Comparison of ENCODE assay signal across 1 cellular context in the genomic region with DNA sequence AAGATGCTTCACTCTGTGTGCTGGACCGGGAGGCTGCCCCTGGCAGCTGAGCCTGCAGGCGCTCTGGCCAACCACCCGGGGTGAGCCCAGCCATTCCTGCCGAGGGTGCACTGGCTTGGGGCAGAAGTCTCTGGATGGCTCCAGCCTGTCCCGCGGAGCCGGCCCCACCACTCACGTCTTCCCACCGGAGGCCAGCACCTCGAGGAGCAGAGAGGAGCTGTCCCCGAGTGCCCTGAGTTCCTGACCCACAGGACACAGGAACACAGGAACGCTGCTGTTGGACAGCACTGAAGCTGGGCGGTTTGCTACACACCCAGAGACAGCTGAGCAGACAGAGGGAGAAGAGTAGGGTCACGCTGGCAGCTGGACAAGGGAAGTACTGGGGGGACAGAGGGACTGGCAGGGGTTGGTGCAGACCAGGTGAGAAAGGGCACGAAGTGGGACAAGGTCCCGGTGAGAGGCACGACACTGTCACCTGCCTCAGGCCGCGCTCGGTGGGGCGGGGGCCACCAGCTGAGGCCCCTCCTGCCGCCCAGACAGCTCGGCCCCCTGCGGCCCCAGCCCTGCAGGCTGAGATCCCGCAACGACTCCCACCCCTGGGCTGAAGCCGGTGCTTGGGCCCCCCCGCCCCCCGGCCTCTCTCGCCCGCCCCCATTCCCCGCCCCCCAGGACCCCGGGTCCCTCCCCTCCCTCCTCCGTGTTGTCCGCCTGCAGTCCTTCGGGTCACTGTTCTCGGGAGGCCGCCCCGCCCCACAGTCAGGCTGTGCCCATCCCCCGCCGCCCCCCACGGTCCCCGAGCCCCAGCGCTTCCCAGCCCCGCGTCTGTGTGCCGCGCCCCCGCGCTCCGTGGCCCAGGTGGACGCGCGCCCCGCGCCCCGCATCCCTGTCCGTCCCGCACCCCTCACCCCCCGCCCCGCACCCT.
TF ChIP-seq lines count a peak whose summit lies in the region.

No MANE protein-coding gene starts in this region.

TF ChIP-seq in HepG2, 621 proteins besides CTCF, POLR2A, EP300 and RAD21 (continued from another document):
- TF ChIP-seq RNF219 (CRISPR knock-in tag; IDR thresholded peaks at IDR 0.05), result no peak
- TF ChIP-seq, protein P1, sequence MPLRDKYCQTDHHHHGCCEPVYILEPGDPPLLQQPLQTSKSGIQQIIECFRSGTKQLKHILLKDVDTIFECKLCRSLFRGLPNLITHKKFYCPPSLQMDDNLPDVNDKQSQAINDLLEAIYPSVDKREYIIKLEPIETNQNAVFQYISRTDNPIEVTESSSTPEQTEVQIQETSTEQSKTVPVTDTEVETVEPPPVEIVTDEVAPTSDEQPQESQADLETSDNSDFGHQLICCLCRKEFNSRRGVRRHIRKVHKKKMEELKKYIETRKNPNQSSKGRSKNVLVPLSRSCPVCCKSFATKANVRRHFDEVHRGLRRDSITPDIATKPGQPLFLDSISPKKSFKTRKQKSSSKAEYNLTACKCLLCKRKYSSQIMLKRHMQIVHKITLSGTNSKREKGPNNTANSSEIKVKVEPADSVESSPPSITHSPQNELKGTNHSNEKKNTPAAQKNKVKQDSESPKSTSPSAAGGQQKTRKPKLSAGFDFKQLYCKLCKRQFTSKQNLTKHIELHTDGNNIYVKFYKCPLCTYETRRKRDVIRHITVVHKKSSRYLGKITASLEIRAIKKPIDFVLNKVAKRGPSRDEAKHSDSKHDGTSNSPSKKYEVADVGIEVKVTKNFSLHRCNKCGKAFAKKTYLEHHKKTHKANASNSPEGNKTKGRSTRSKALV (CRISPR knock-in tag; IDR thresholded peaks at IDR 0.05), result peak; percentile 43; the same call in 1 of the 2 replicates
- TF ChIP-seq ZNF629 (CRISPR knock-in tag; conservative IDR thresholded peaks at IDR 0.05), result no peak
- no peak for TF ChIP-seq SMARCE1 (IDR thresholded peaks at IDR 0.05; ENCODE audit: borderline replicate concordance)
- no peak for TF ChIP-seq HNRNPK (IDR thresholded peaks at IDR 0.05; ENCODE audit: low read depth, low read length, poor library complexity, severe bottlenecking)
- TF ChIP-seq ZSCAN25 (CRISPR knock-in tag; IDR thresholded peaks at IDR 0.05), result no peak
- TF ChIP-seq RFX5 (IDR thresholded peaks at IDR 0.05; ENCODE audit: low read depth, low read length), result no peak
- TF ChIP-seq MAFF (IDR thresholded peaks at IDR 0.05; ENCODE audit: low read depth, low read length), result no peak
- TF ChIP-seq SALL1 (CRISPR knock-in tag; IDR thresholded peaks at IDR 0.05), result no peak
- TF ChIP-seq, protein P2, sequence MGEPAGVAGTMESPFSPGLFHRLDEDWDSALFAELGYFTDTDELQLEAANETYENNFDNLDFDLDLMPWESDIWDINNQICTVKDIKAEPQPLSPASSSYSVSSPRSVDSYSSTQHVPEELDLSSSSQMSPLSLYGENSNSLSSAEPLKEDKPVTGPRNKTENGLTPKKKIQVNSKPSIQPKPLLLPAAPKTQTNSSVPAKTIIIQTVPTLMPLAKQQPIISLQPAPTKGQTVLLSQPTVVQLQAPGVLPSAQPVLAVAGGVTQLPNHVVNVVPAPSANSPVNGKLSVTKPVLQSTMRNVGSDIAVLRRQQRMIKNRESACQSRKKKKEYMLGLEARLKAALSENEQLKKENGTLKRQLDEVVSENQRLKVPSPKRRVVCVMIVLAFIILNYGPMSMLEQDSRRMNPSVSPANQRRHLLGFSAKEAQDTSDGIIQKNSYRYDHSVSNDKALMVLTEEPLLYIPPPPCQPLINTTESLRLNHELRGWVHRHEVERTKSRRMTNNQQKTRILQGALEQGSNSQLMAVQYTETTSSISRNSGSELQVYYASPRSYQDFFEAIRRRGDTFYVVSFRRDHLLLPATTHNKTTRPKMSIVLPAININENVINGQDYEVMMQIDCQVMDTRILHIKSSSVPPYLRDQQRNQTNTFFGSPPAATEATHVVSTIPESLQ (CRISPR knock-in tag; conservative IDR thresholded peaks at IDR 0.05), result no peak
- peak; percentile 26; the same call in 1 of the 2 replicates for TF ChIP-seq ZFP91 (CRISPR knock-in tag; IDR thresholded peaks at IDR 0.05; ENCODE audit: borderline replicate concordance)
- no peak for TF ChIP-seq DZIP1 (CRISPR knock-in tag; IDR thresholded peaks at IDR 0.05)
- no peak for TF ChIP-seq HDAC1 (CRISPR knock-in tag; IDR thresholded peaks at IDR 0.05)
TF ChIP-seq in HepG2: peak in this region for 19.
